ENCODE assay signal across 2 cellular contexts in genomic region chr15:22989576-22990477, GRCh38.
TF ChIP-seq lines count a peak whose summit lies in the region.

No MANE protein-coding gene starts in this region.

TF ChIP-seq in GM23338, 12 proteins besides CTCF, POLR2A, EP300 and RAD21:
- TF ChIP-seq ETS1 (IDR thresholded peaks at IDR 0.05) (no peak), ZNF462 (CRISPR knock-in tag; IDR thresholded peaks at IDR 0.05) (no peak), CREB1 (CRISPR knock-in tag; IDR thresholded peaks at IDR 0.05; ENCODE audit: low read depth) (no peak), JUNB (IDR thresholded peaks at IDR 0.05; ENCODE audit: unreplicated experiment) (no peak), STAT1 (IDR thresholded peaks at IDR 0.05; ENCODE audit: unreplicated experiment) (no peak), NANOG (IDR thresholded peaks at IDR 0.05; ENCODE audit: borderline replicate concordance) (no peak), REST (IDR thresholded peaks at IDR 0.05; ENCODE audit: unreplicated experiment) (no peak), ZNF114 (CRISPR knock-in tag; IDR thresholded peaks at IDR 0.05) (no peak), EZH2 (IDR thresholded peaks at IDR 0.05; ENCODE audit: low read depth, unreplicated experiment) (no peak)

TF ChIP-seq in WTC11, 78 proteins besides CTCF, POLR2A, EP300 and RAD21 (continued from another document):
- TF ChIP-seq PREB (CRISPR knock-in tag; IDR thresholded peaks at IDR 0.05; ENCODE audit: borderline replicate concordance) (no peak), ZNF512 (CRISPR knock-in tag; IDR thresholded peaks at IDR 0.05; ENCODE audit: borderline replicate concordance) (no peak), ZMAT4 (CRISPR knock-in tag; IDR thresholded peaks at IDR 0.05) (no peak), TP53 (CRISPR knock-in tag; IDR thresholded peaks at IDR 0.05) (no peak), NR3C1 (CRISPR knock-in tag; conservative IDR thresholded peaks at IDR 0.05; ENCODE audit: low read depth) (no peak), EMX1 (CRISPR knock-in tag; IDR thresholded peaks at IDR 0.05) (no peak), CDX4 (CRISPR knock-in tag; IDR thresholded peaks at IDR 0.05; ENCODE audit: borderline replicate concordance) (no peak), NR2C2 (CRISPR knock-in tag; IDR thresholded peaks at IDR 0.05) (no peak), SOX15 (CRISPR knock-in tag; IDR thresholded peaks at IDR 0.05) (no peak), FOXJ3 (CRISPR knock-in tag; IDR thresholded peaks at IDR 0.05; ENCODE audit: borderline replicate concordance) (no peak), ZNF423 (CRISPR knock-in tag; IDR thresholded peaks at IDR 0.05) (no peak), HMGA2 (CRISPR knock-in tag; IDR thresholded peaks at IDR 0.05) (no peak), ZNF416 (CRISPR knock-in tag; IDR thresholded peaks at IDR 0.05) (no peak), ZNF671 (CRISPR knock-in tag; IDR thresholded peaks at IDR 0.05) (no peak), ZNF121 (CRISPR knock-in tag; IDR thresholded peaks at IDR 0.05) (no peak)
TF ChIP-seq in WTC11: peak in this region for 0.
